Comparison of ENCODE assay signal across 1 cellular context in the genomic region with DNA sequence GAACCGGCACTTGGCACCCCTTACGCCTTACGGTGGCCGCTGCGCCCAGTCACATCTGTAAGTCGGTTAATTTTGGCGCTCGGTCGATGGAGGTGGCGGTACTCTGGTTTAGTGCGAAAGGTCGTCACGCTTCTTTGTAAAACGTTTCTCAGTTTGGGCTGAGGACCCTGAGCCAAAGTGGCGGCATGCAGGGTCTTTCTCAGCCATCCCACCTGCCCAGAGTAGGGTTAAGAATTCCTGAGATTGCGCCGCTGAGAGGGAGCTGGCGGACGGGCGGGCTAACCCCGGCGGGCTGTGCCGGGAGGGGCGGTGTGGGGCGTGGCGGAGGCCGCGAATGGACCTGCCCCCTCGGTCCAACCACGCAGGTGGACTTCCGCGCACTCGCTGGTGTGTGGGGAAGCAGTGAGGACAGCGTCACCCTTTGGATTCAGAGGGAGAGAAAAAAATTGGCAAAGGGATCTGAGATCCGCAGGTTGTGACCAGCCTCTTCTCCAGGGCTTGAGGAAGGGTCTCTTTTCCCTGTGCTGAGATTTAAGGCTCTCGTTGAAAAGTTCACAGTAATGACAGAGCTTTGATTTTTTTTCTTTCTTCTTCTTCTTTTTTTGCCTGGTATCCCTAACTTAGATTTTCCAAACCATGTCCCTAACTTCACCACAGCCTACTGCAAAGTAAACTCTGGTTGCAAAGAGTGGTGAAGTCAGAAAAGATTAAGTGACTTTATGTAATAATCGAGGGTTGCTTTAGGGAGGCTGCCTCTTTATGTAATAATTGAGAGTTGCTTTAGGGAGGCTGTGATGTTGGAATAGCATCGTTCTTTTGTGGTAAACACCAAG.
A peak's percentile ranks its signal among the peaks of the same experiment; 100 is the strongest.
TF ChIP-seq lines count a peak whose summit lies in the region.

No MANE protein-coding gene starts in this region.

TF ChIP-seq in K562, 482 proteins besides CTCF, POLR2A, EP300 and RAD21 (continued from another document and continues in another):
- TF ChIP-seq, protein P1, sequence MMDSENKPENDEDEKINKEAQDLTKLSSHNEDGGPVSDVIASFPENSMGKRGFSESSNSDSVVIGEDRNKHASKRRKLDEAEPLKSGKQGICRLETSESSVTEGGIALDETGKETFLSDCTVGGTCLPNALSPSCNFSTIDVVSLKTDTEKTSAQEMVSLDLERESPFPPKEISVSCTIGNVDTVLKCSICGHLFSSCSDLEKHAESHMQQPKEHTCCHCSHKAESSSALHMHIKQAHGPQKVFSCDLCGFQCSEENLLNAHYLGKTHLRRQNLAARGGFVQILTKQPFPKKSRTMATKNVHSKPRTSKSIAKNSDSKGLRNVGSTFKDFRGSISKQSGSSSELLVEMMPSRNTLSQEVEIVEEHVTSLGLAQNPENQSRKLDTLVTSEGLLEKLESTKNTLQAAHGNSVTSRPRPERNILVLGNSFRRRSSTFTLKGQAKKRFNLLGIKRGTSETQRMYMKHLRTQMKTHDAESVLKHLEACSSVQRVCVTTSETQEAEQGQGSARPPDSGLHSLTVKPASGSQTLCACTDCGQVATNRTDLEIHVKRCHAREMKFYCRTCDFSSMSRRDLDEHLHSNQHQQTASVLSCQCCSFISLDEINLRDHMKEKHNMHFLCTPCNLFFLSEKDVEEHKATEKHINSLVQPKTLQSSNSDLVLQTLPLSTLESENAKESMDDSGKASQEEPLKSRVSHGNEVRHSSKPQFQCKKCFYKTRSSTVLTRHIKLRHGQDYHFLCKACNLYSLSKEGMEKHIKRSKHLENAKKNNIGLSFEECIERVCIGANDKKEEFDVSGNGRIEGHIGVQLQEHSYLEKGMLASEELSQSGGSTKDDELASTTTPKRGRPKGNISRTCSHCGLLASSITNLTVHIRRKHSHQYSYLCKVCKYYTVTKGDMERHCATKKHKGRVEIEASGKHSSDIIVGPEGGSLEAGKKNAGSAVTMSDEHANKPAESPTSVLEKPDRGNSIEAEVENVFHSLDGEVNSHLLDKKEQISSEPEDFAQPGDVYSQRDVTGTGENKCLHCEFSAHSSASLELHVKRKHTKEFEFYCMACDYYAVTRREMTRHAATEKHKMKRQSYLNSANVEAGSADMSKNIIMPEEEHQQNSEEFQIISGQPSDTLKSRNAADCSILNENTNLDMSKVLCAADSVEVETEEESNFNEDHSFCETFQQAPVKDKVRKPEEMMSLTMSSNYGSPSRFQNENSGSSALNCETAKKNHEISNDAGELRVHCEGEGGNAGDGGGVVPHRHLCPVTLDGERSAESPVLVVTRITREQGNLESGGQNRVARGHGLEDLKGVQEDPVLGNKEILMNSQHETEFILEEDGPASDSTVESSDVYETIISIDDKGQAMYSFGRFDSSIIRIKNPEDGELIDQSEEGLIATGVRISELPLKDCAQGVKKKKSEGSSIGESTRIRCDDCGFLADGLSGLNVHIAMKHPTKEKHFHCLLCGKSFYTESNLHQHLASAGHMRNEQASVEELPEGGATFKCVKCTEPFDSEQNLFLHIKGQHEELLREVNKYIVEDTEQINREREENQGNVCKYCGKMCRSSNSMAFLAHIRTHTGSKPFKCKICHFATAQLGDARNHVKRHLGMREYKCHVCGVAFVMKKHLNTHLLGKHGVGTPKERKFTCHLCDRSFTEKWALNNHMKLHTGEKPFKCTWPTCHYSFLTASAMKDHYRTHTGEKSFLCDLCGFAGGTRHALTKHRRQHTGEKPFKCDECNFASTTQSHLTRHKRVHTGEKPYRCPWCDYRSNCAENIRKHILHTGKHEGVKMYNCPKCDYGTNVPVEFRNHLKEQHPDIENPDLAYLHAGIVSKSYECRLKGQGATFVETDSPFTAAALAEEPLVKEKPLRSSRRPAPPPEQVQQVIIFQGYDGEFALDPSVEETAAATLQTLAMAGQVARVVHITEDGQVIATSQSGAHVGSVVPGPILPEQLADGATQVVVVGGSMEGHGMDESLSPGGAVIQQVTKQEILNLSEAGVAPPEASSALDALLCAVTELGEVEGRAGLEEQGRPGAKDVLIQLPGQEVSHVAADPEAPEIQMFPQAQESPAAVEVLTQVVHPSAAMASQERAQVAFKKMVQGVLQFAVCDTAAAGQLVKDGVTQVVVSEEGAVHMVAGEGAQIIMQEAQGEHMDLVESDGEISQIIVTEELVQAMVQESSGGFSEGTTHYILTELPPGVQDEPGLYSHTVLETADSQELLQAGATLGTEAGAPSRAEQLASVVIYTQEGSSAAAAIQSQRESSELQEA (IDR thresholded peaks at IDR 0.05; ENCODE audit: low read depth), result peak; percentile 91
- no peak for TF ChIP-seq EWSR1 (IDR thresholded peaks at IDR 0.05; ENCODE audit: borderline replicate concordance, low read depth, partially characterized antibody)
- TF ChIP-seq KLF10 (CRISPR knock-in tag; IDR thresholded peaks at IDR 0.05), result no peak
- peak; percentile 88 for TF ChIP-seq MTA3 (IDR thresholded peaks at IDR 0.05; ENCODE audit: borderline replicate concordance)
- TF ChIP-seq JUND (IDR thresholded peaks at IDR 0.05; ENCODE audit: borderline replicate concordance, low read depth, low read length), result no peak
- no peak; the same call in 2 of the 3 replicates for TF ChIP-seq JUND (tag; IDR thresholded peaks at IDR 0.05; ENCODE audit: borderline replicate concordance, low read depth, low read length)
- TF ChIP-seq SRSF3 (IDR thresholded peaks at IDR 0.05; ENCODE audit: insufficient read depth, low read length), result no peak
- no peak for TF ChIP-seq NR2C2 (CRISPR knock-in tag; IDR thresholded peaks at IDR 0.05)
- no peak for TF ChIP-seq NR2C2 (tag; IDR thresholded peaks at IDR 0.05)
- TF ChIP-seq, protein P2, sequence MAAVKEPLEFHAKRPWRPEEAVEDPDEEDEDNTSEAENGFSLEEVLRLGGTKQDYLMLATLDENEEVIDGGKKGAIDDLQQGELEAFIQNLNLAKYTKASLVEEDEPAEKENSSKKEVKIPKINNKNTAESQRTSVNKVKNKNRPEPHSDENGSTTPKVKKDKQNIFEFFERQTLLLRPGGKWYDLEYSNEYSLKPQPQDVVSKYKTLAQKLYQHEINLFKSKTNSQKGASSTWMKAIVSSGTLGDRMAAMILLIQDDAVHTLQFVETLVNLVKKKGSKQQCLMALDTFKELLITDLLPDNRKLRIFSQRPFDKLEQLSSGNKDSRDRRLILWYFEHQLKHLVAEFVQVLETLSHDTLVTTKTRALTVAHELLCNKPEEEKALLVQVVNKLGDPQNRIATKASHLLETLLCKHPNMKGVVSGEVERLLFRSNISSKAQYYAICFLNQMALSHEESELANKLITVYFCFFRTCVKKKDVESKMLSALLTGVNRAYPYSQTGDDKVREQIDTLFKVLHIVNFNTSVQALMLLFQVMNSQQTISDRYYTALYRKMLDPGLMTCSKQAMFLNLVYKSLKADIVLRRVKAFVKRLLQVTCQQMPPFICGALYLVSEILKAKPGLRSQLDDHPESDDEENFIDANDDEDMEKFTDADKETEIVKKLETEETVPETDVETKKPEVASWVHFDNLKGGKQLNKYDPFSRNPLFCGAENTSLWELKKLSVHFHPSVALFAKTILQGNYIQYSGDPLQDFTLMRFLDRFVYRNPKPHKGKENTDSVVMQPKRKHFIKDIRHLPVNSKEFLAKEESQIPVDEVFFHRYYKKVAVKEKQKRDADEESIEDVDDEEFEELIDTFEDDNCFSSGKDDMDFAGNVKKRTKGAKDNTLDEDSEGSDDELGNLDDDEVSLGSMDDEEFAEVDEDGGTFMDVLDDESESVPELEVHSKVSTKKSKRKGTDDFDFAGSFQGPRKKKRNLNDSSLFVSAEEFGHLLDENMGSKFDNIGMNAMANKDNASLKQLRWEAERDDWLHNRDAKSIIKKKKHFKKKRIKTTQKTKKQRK (IDR thresholded peaks at IDR 0.05; ENCODE audit: borderline replicate concordance, low read depth, low read length), result no peak
- TF ChIP-seq NFIX (CRISPR knock-in tag; IDR thresholded peaks at IDR 0.05; ENCODE audit: low read depth), result no peak
- no peak for TF ChIP-seq ZNF57 (CRISPR knock-in tag; IDR thresholded peaks at IDR 0.05)
- TF ChIP-seq, protein P3, sequence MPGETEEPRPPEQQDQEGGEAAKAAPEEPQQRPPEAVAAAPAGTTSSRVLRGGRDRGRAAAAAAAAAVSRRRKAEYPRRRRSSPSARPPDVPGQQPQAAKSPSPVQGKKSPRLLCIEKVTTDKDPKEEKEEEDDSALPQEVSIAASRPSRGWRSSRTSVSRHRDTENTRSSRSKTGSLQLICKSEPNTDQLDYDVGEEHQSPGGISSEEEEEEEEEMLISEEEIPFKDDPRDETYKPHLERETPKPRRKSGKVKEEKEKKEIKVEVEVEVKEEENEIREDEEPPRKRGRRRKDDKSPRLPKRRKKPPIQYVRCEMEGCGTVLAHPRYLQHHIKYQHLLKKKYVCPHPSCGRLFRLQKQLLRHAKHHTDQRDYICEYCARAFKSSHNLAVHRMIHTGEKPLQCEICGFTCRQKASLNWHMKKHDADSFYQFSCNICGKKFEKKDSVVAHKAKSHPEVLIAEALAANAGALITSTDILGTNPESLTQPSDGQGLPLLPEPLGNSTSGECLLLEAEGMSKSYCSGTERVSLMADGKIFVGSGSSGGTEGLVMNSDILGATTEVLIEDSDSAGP (CRISPR knock-in tag; IDR thresholded peaks at IDR 0.05), result no peak
- TF ChIP-seq CHD7 (IDR thresholded peaks at IDR 0.05; ENCODE audit: low read depth, low read length), result no peak
- no peak for TF ChIP-seq ERF (CRISPR knock-in tag; IDR thresholded peaks at IDR 0.05)
- TF ChIP-seq TGIF2 (CRISPR knock-in tag; IDR thresholded peaks at IDR 0.05), result no peak
- no peak for TF ChIP-seq ZNF197 (CRISPR knock-in tag; IDR thresholded peaks at IDR 0.05; ENCODE audit: low read depth)
- no peak for TF ChIP-seq NR4A1 (CRISPR knock-in tag; IDR thresholded peaks at IDR 0.05)
- no peak for TF ChIP-seq NR4A1 (tag; IDR thresholded peaks at IDR 0.05)
- TF ChIP-seq PHF21A (IDR thresholded peaks at IDR 0.05; ENCODE audit: borderline replicate concordance, low read depth), result peak; percentile 87; the same call in 1 of the 2 replicates
- TF ChIP-seq CSDE1 (IDR thresholded peaks at IDR 0.05), result no peak
- no peak for TF ChIP-seq BCOR (IDR thresholded peaks at IDR 0.05)
- TF ChIP-seq, protein P4, sequence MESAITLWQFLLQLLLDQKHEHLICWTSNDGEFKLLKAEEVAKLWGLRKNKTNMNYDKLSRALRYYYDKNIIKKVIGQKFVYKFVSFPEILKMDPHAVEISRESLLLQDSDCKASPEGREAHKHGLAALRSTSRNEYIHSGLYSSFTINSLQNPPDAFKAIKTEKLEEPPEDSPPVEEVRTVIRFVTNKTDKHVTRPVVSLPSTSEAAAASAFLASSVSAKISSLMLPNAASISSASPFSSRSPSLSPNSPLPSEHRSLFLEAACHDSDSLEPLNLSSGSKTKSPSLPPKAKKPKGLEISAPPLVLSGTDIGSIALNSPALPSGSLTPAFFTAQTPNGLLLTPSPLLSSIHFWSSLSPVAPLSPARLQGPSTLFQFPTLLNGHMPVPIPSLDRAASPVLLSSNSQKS (CRISPR knock-in tag; IDR thresholded peaks at IDR 0.05), result no peak
- no peak for TF ChIP-seq CBX3 (IDR thresholded peaks at IDR 0.05; ENCODE audit: borderline replicate concordance in 1 of 2, low read length in 2 of 2)
